Comparison of ENCODE assay signal across 8 cellular contexts in genomic region chr17:4566785-4567184, GRCh38. TPM values are rescaled to one million over a fixed set of nuclear protein-coding genes. Genes with fewer than 3 reads are reported as not detected.
A peak's percentile ranks its signal among the peaks of the same experiment; 100 is the strongest.
DNase-seq lines count a peak whose midpoint lies in the region; ATAC-seq and TF ChIP-seq lines count a peak whose summit lies in the region.

No MANE protein-coding gene starts in this region.

- no peaks in the 10 kb centered on the region for H4K20me1 ChIP-seq in HCT116 (ENCODE audit: insufficient read depth)

- TF ChIP-seq CTCF in C4-2B (conservative IDR thresholded peaks at IDR 0.05) (peak; percentile 89), HCT116 (IDR thresholded peaks at IDR 0.05 in 2 of 3, conservative IDR thresholded peaks at IDR 0.05 in 1 of 3; ENCODE audit: borderline replicate concordance in 1 of 3, insufficient read depth in 1 of 3, low read depth in 2 of 3, low read length in 2 of 3) (peak; percentile 82 to 90 (median 83)), parathyroid adenoma (IDR thresholded peaks at IDR 0.05) (peak; percentile 80)

- H3K4me1 ChIP-seq in HCT116 (ENCODE audit: control insufficient read depth in 1 of 2, insufficient read depth in 2 of 2, low read length in 2 of 2) (peaks cover 3 to 16% of the 10 kb centered on the region in 2 experiments; a peak in 3 of 4 replicates), parathyroid adenoma (no peaks in the 10 kb centered on the region)

- peak; percentile 86 for TF ChIP-seq RAD21 in HCT116 (IDR thresholded peaks at IDR 0.05; ENCODE audit: low read depth)

- CTCF ChIA-PET in HCT116 (lab: Charles Lee): interaction anchor here (0.5 to 3.3 kb wide), 29 partner anchors 10 to 379 kb away, joined by 3 to 59 read pairs (median 4); partner anchors contain the start of genes CHRNE, MYBBP1A, SMTNL2 and SPNS2

- TF ChIP-seq POLR2A in HCT116 (IDR thresholded peaks at IDR 0.05; ENCODE audit: borderline replicate concordance, extremely low read depth, insufficient read depth, insufficient read length): no peak

- H3K79me2 ChIP-seq in HCT116 (ENCODE audit: insufficient read depth, low read length) (no peaks in the 10 kb centered on the region), parathyroid adenoma (no peaks in the 10 kb centered on the region)

- H3K9me2 ChIP-seq in HCT116 (ENCODE audit: insufficient read depth): no peaks in the 10 kb centered on the region

- RAD21 ChIA-PET in HCT116 (lab: Charles Lee; ENCODE audit: low non-redundant PET in 1 of 2, low total read pairs in 2 of 2, uncharacterized antibody in 2 of 2, unreplicated experiment in 2 of 2): interaction anchor here (0.6 to 1.7 kb wide), 7 partner anchors 58 to 239 kb away, joined by 3 to 10 read pairs (median 4); partner anchors contain the start of gene ARRB2 (in 1 of the 2)

- POLR2A ChIA-PET in HCT116 (lab: Charles Lee): interaction anchor here (1.0 to 1.8 kb wide), 4 partner anchors 11 to 60 kb away, joined by 3 to 8 read pairs (median 4); partner anchors contain the start of genes MYBBP1A and SMTNL2

- 0 out of 2 replicates have a peak overlapping the region, but pooled peaks have one; percentile 8 for H3K9ac ChIP-seq in HCT116 (ENCODE audit: low read length)
- H3K9ac ChIP-seq in parathyroid adenoma: no peak overlapping the region

- ATAC-seq in HCT116 (peak; percentile 86), GM18517 (IDR thresholded peaks at IDR 0.05; ENCODE audit: unreplicated experiment) (no peak)

- H3K4me2 ChIP-seq in HCT116 (ENCODE audit: low read length) (peak overlapping the region; percentile 53; the same call in 1 of the 2 replicates), parathyroid adenoma (ENCODE audit: low read length) (peak overlapping the region; percentile 3)

- DNase-seq in HCT116 (ENCODE audit: low read depth, low spot score): peak; percentile 66
- DNase-seq in NCI-H524 treated with DMSO at 0.1 percent for 48 hours (lab: John Stamatoyannopoulos, UW): peak; percentile 3
- DNase-seq in activated T-cell treated with anti-CD3 and anti-CD28 coated beads, Interleukin-2, amount 50 U/mL, for 48 hours: peak; percentile 72
- DNase-seq in globus pallidus (ENCODE audit: low spot score): peak; percentile 57
- no peak for DNase-seq in DMS153 (lab: John Stamatoyannopoulos, UW)

- no peaks in the 10 kb centered on the region for H3K9me3 ChIP-seq in HCT116 (ENCODE audit: control insufficient read depth in 1 of 2, insufficient read depth in 1 of 2, low read depth in 1 of 2, low read length in 2 of 2)
- H3K9me3 ChIP-seq in parathyroid adenoma (ENCODE audit: control insufficient read depth, low read length): no peaks in the 10 kb centered on the region

- H3K36me3 ChIP-seq in HCT116 (ENCODE audit: control insufficient read depth in 1 of 2, insufficient read depth in 2 of 2, low read length in 2 of 2) (no peaks in the 10 kb centered on the region), parathyroid adenoma (ENCODE audit: control insufficient read depth, insufficient read depth, low read length) (no peaks in the 10 kb centered on the region)

- H3K4me3 ChIP-seq in HCT116 (replicated peaks in 1 of 2; ENCODE audit: low read depth in 1 of 2, low read length in 2 of 2) (no peak overlapping the region), parathyroid adenoma (ENCODE audit: low read depth, low read length) (no peak overlapping the region)

- no TSS peak for BruUV-seq in HCT116 (replicated peaks; lab: Mats Ljungman, UMichigan)

- no peaks in the 10 kb centered on the region for H3K27me3 ChIP-seq in HCT116 (ENCODE audit: insufficient read depth, low read length)
- no peaks in the 10 kb centered on the region for H3K27me3 ChIP-seq in parathyroid adenoma (ENCODE audit: control insufficient read depth, insufficient read depth, low read length)

- intact Hi-C loops in HCT116 (cut with micrococcal nuclease): loop anchor here (1.0 kb wide), 2 partner anchors 60 to 323 kb away; no protein-coding TSS in a partner anchor

- no peak overlapping the region for H3K27ac ChIP-seq in C4-2B
- no peak overlapping the region for H3K27ac ChIP-seq in HCT116 (ENCODE audit: low read depth, low read length)
- H3K27ac ChIP-seq in parathyroid adenoma: no peak overlapping the region

- H2AFZ ChIP-seq in HCT116 (ENCODE audit: low read depth, low read length, poor library complexity, severe bottlenecking) (peak overlapping the region; percentile 85), parathyroid adenoma (peak overlapping the region; percentile 61)

TF ChIP-seq in HCT116, 20 proteins besides CTCF, POLR2A, EP300 and RAD21:
- TF ChIP-seq ZFX (IDR thresholded peaks at IDR 0.05): no peak
- TF ChIP-seq SRF (IDR thresholded peaks at IDR 0.05; ENCODE audit: low read depth): no peak
- TF ChIP-seq EZH2phosphoT487 (IDR thresholded peaks at IDR 0.05; ENCODE audit: borderline replicate concordance): no peak
- no peak for TF ChIP-seq EZH2 (IDR thresholded peaks at IDR 0.05)
- TF ChIP-seq ZBTB33 (IDR thresholded peaks at IDR 0.05; ENCODE audit: extremely low read depth, insufficient replicate concordance, low read length): no peak
- TF ChIP-seq SP1 (IDR thresholded peaks at IDR 0.05; ENCODE audit: low read depth): no peak
- no peak for TF ChIP-seq YY1 (IDR thresholded peaks at IDR 0.05; ENCODE audit: extremely low read depth, insufficient replicate concordance, low read depth, low read length)

RNA-seq across cellular contexts. Expression of gene GGT6, which starts 6.4 kb away (rescaled TPM):
- 0.10 TPM for total RNA-seq in HCT116 (2021; ENCODE audit: unreplicated experiment)
- 0.03 TPM in 1 of 2 replicates, not detected in the other for polyA plus RNA-seq in HCT116 (2012)

RNA-seq across cellular contexts. Expression of gene MYBBP1A, which starts 11.6 kb away (rescaled TPM):
- 130 TPM for total RNA-seq in HCT116 (2021; ENCODE audit: unreplicated experiment)
- 64.6 and 68.0 TPM in 2 replicates for polyA plus RNA-seq in HCT116 (2012)

RNA-seq across cellular contexts. Expression of gene SMTNL2, which starts 17.5 kb away (rescaled TPM):
- total RNA-seq in HCT116 (2021; ENCODE audit: unreplicated experiment): 2.3 TPM
- 1.2 and 1.7 TPM in 2 replicates for polyA plus RNA-seq in HCT116 (2012)
